In genomic region chr19:1355974-1356865, GRCh38 we compare ENCODE assay signal across 8 cellular contexts. TPM values are rescaled to one million over a fixed set of nuclear protein-coding genes. Genes with fewer than 3 reads are reported as not detected.
DNase-seq lines count a peak whose midpoint lies in the region; ATAC-seq and TF ChIP-seq lines count a peak whose summit lies in the region.

No MANE protein-coding gene starts in this region.

- peak overlapping the region; percentile 70 for H3K9ac ChIP-seq in SK-N-MC (ENCODE audit: insufficient read length)

- peaks cover 25% of the 10 kb centered on the region for H3K36me3 ChIP-seq in SK-N-MC (ENCODE audit: insufficient read depth, low read length)

- DNase-seq in G401 (ENCODE audit: low spot score) (peak; percentile 72), SK-N-MC (ENCODE audit: low read depth, low spot score) (no peak), fibroblast of pulmonary artery (ENCODE audit: low read depth) (peak; percentile 23), retinal pigment epithelial cell (ENCODE audit: low read depth) (no peak), dermis blood vessel endothelial cell (no peak), NCI-H128 (lab: John Stamatoyannopoulos, UW; ENCODE audit: unreplicated experiment) (no peak)
- DNase-seq in stimulated activated CD4-positive, alpha-beta T cell treated with anti-CD3 and anti-CD28 coated beads, Interleukin-2, amount 100 ng/mL, for 24 hours: no peak

- no peak for ATAC-seq in HG03280 (IDR thresholded peaks at IDR 0.05; ENCODE audit: unreplicated experiment)

- TF ChIP-seq CTCF in fibroblast of pulmonary artery (IDR thresholded peaks at IDR 0.05; ENCODE audit: low read length, missing control alignments) (no peak), retinal pigment epithelial cell (conservative IDR thresholded peaks at IDR 0.05; ENCODE audit: low read depth, low read length) (no peak)

- H3K4me3 ChIP-seq in SK-N-MC: peak overlapping the region; percentile 84
- peak overlapping the region; percentile 84 for H3K4me3 ChIP-seq in fibroblast of pulmonary artery (replicated peaks; ENCODE audit: low read depth, low read length)
- peak overlapping the region; percentile 78 for H3K4me3 ChIP-seq in retinal pigment epithelial cell (ENCODE audit: low read length)

- H3K27ac ChIP-seq in SK-N-MC: no peak overlapping the region

- in situ Hi-C loops in G401 (cut with HindIII; ENCODE audit: low sequenced_read_pairs): no loop called here

- H3K9me3 ChIP-seq in SK-N-MC (ENCODE audit: low read depth, low read length): no peaks in the 10 kb centered on the region

RNA-seq across cellular contexts. Expression of gene NDUFS7, which starts 27.5 kb away (rescaled TPM):
- 123 TPM in 2 replicates for total RNA-seq in G401 (2014; rRNA removed; shearing (Covaris generic))
- 98.8 and 104 TPM in 2 replicates for total RNA-seq in dermis blood vessel endothelial cell

RNA-seq across cellular contexts. Expression of gene GAMT, which starts 45.1 kb away (rescaled TPM):
- total RNA-seq in G401 (2014; rRNA removed; shearing (Covaris generic)): 110 and 116 TPM in 2 replicates
- total RNA-seq in dermis blood vessel endothelial cell: 10.7 and 14.8 TPM in 2 replicates

RNA-seq across cellular contexts. Expression of gene DAZAP1, which starts 51.2 kb away (rescaled TPM):
- 153 and 193 TPM in 2 replicates for total RNA-seq in G401 (2014; rRNA removed; shearing (Covaris generic))
- total RNA-seq in dermis blood vessel endothelial cell: 58.0 and 104 TPM in 2 replicates

Comparison
In these comparisons a context has a peak if more than half of its experiments do, and no peak if none do; other contexts are left out.
1. DNase-seq: peak in G401 (single experiment) and fibroblast of pulmonary artery (single experiment); none in SK-N-MC (single experiment), retinal pigment epithelial cell (single experiment), dermis blood vessel endothelial cell (single experiment), NCI-H128 (single experiment) and stimulated activated CD4-positive, alpha-beta T cell treated with anti-CD3 and anti-CD28 coated beads, Interleukin-2, amount 100 ng/mL, for 24 hours (0 of 2).
2. Peak in every context shown above with its lines, with median percentiles within 50 percentile points of each other: H3K4me3 ChIP-seq.